In genomic region chr17:17125136-17126084, GRCh38 we compare ENCODE assay signal across 10 cellular contexts.
DNase-seq lines count a peak whose midpoint lies in the region; ATAC-seq and TF ChIP-seq lines count a peak whose summit lies in the region.
"Had no signal": no experiment of that assay in that cellular context is flagged by ENCODE, and none has a peak within 500 bp of the region (broad histone marks: within the 10 kb centered on the region; RNA-seq: fewer than 3 reads in every experiment).

No MANE protein-coding gene starts in this region.

- H3K9me3 Mint-ChIP-seq in activated CD8-positive, alpha-beta memory T cell treated with anti-CD3 and anti-CD28 coated beads, Interleukin-2, amount 10 ng/mL, durations not matched to agents 7 days and 5 days (ENCODE audit: low read depth) = no peaks in the 10 kb centered on the region
- H3K9me3 Mint-ChIP-seq in T-helper 1 cell treated with Interleukin-12 subunit alpha and Interleukin-12 subunit beta and Interleukin-4 antibody, amounts not matched to agents 30 μg/mL and 1 μg/mL, for 36 hours = no peaks in the 10 kb centered on the region
- H3K9me3 Mint-ChIP-seq in endothelial cell (ENCODE audit: unreplicated experiment) = no peaks in the 10 kb centered on the region
- no peaks in the 10 kb centered on the region for H3K9me3 Mint-ChIP-seq in stimulated activated naive B cell treated with anti-CD40 and anti-IgM and Interleukin-4, amounts not matched to agents 10 μg/mL and 1 μg/mL and 100 μg/mL, for 72 hours

- CTCF ChIA-PET in activated CD8-positive, alpha-beta memory T cell treated with anti-CD3 and anti-CD28 coated beads, Interleukin-2, amount 10 ng/mL, durations not matched to agents 7 days and 5 days (lab: Charles Lee) = interaction anchor here (0.8 to 1.5 kb wide), 7 partner anchors 15 to 153 kb away, joined by 3 to 6 read pairs (median 3); no protein-coding TSS in a partner anchor

- no peaks in the 10 kb centered on the region for H3K27me3 Mint-ChIP-seq in activated CD8-positive, alpha-beta memory T cell treated with anti-CD3 and anti-CD28 coated beads, Interleukin-2, amount 10 ng/mL, durations not matched to agents 7 days and 5 days
- H3K27me3 Mint-ChIP-seq in T-helper 1 cell treated with Interleukin-12 subunit alpha and Interleukin-12 subunit beta and Interleukin-4 antibody, amounts not matched to agents 30 μg/mL and 1 μg/mL, for 36 hours (ENCODE audit: low read depth) = no peaks in the 10 kb centered on the region
- H3K27me3 Mint-ChIP-seq in endothelial cell (ENCODE audit: unreplicated experiment) = peaks cover 18% of the 10 kb centered on the region
- H3K27me3 Mint-ChIP-seq in stimulated activated naive B cell treated with anti-CD40 and anti-IgM and Interleukin-4, amounts not matched to agents 10 μg/mL and 1 μg/mL and 100 μg/mL, for 72 hours = no peaks in the 10 kb centered on the region

- DNase-seq in activated CD8-positive, alpha-beta memory T cell treated with anti-CD3 and anti-CD28 coated beads, Interleukin-2, amount 10 ng/mL, durations not matched to agents 7 days and 5 days = peak; percentile 56
- DNase-seq in activated CD8-positive, alpha-beta memory T cell treated with anti-CD3 and anti-CD28 coated beads, Interleukin-2, amount 50 U/mL, for 48 hours = no peak
- DNase-seq in endothelial cell (ENCODE audit: low spot score) = no peak
- no peak for DNase-seq in stimulated activated naive B cell treated with anti-CD40 and anti-IgM and Interleukin-4, amounts not matched to agents 10 μg/mL and 1 μg/mL and 100 μg/mL, for 72 hours
- DNase-seq in NCI-H774 (lab: John Stamatoyannopoulos, UW) = no peak
- DNase-seq: KG1, occipital lobe had no signal

- peak overlapping the region; percentile 93 for H3K27ac Mint-ChIP-seq in activated CD8-positive, alpha-beta memory T cell treated with anti-CD3 and anti-CD28 coated beads, Interleukin-2, amount 10 ng/mL, durations not matched to agents 7 days and 5 days
- peak overlapping the region; percentile 80 for H3K27ac Mint-ChIP-seq in T-helper 1 cell treated with Interleukin-12 subunit alpha and Interleukin-12 subunit beta and Interleukin-4 antibody, amounts not matched to agents 30 μg/mL and 1 μg/mL, for 36 hours
- no peak overlapping the region for H3K27ac Mint-ChIP-seq in endothelial cell (ENCODE audit: unreplicated experiment)
- no peak overlapping the region for H3K27ac Mint-ChIP-seq in stimulated activated naive B cell treated with anti-CD40 and anti-IgM and Interleukin-4, amounts not matched to agents 10 μg/mL and 1 μg/mL and 100 μg/mL, for 72 hours

- no peak for TF ChIP-seq CTCF in endothelial cell (IDR thresholded peaks at IDR 0.05; ENCODE audit: unreplicated experiment)

- peaks cover 54% of the 10 kb centered on the region for H3K4me1 Mint-ChIP-seq in activated CD8-positive, alpha-beta memory T cell treated with anti-CD3 and anti-CD28 coated beads, Interleukin-2, amount 10 ng/mL, durations not matched to agents 7 days and 5 days
- H3K4me1 Mint-ChIP-seq in T-helper 1 cell treated with Interleukin-12 subunit alpha and Interleukin-12 subunit beta and Interleukin-4 antibody, amounts not matched to agents 30 μg/mL and 1 μg/mL, for 36 hours (ENCODE audit: low read depth) = peaks cover 46% of the 10 kb centered on the region
- H3K4me1 Mint-ChIP-seq in endothelial cell (ENCODE audit: unreplicated experiment) = peaks cover 22% of the 10 kb centered on the region
- peaks cover 29 to 66% of the 10 kb centered on the region in 2 donors for H3K4me1 Mint-ChIP-seq in stimulated activated naive B cell treated with anti-CD40 and anti-IgM and Interleukin-4, amounts not matched to agents 10 μg/mL and 1 μg/mL and 100 μg/mL, for 72 hours

- peaks cover 3% of the 10 kb centered on the region for H3K36me3 Mint-ChIP-seq in activated CD8-positive, alpha-beta memory T cell treated with anti-CD3 and anti-CD28 coated beads, Interleukin-2, amount 10 ng/mL, durations not matched to agents 7 days and 5 days
- peaks cover 2% of the 10 kb centered on the region for H3K36me3 Mint-ChIP-seq in T-helper 1 cell treated with Interleukin-12 subunit alpha and Interleukin-12 subunit beta and Interleukin-4 antibody, amounts not matched to agents 30 μg/mL and 1 μg/mL, for 36 hours (ENCODE audit: low read depth)
- peaks cover 13% of the 10 kb centered on the region for H3K36me3 Mint-ChIP-seq in endothelial cell (ENCODE audit: low read depth, unreplicated experiment)
- H3K36me3 Mint-ChIP-seq in stimulated activated naive B cell treated with anti-CD40 and anti-IgM and Interleukin-4, amounts not matched to agents 10 μg/mL and 1 μg/mL and 100 μg/mL, for 72 hours = peaks cover 13 to 20% of the 10 kb centered on the region in 2 donors

- peak overlapping the region; percentile 50 for H3K4me3 Mint-ChIP-seq in activated CD8-positive, alpha-beta memory T cell treated with anti-CD3 and anti-CD28 coated beads, Interleukin-2, amount 10 ng/mL, durations not matched to agents 7 days and 5 days
- peak overlapping the region; percentile 56 for H3K4me3 Mint-ChIP-seq in T-helper 1 cell treated with Interleukin-12 subunit alpha and Interleukin-12 subunit beta and Interleukin-4 antibody, amounts not matched to agents 30 μg/mL and 1 μg/mL, for 36 hours
- H3K4me3 Mint-ChIP-seq in endothelial cell (ENCODE audit: unreplicated experiment) = peak overlapping the region; percentile 21
- no peak overlapping the region for H3K4me3 Mint-ChIP-seq in stimulated activated naive B cell treated with anti-CD40 and anti-IgM and Interleukin-4, amounts not matched to agents 10 μg/mL and 1 μg/mL and 100 μg/mL, for 72 hours

- peak; percentile 55 for ATAC-seq in activated CD8-positive, alpha-beta memory T cell treated with anti-CD3 and anti-CD28 coated beads, Interleukin-2, amount 10 ng/mL, durations not matched to agents 7 days and 5 days
- peak; percentile 33 to 34 for ATAC-seq in stimulated activated naive B cell treated with anti-CD40 and anti-IgM and Interleukin-4, amounts not matched to agents 10 μg/mL and 1 μg/mL and 100 μg/mL, for 72 hours (replicated peaks)
- ATAC-seq in HG02642 (IDR thresholded peaks at IDR 0.05; ENCODE audit: poor library complexity, unreplicated experiment) = no peak
- no peak for ATAC-seq in HG03280 (IDR thresholded peaks at IDR 0.05; ENCODE audit: unreplicated experiment)

Comparison
In these comparisons a context has a peak if more than half of its experiments do, and no peak if none do; other contexts are left out.
1. ATAC-seq: peak in activated CD8-positive, alpha-beta memory T cell treated with anti-CD3 and anti-CD28 coated beads, Interleukin-2, amount 10 ng/mL, durations not matched to agents 7 days and 5 days (single experiment) and stimulated activated naive B cell treated with anti-CD40 and anti-IgM and Interleukin-4, amounts not matched to agents 10 μg/mL and 1 μg/mL and 100 μg/mL, for 72 hours (2 of 2); none in HG02642 (single experiment) and HG03280 (single experiment).
2. H3K27ac Mint-ChIP-seq: peak in activated CD8-positive, alpha-beta memory T cell treated with anti-CD3 and anti-CD28 coated beads, Interleukin-2, amount 10 ng/mL, durations not matched to agents 7 days and 5 days (single experiment) and T-helper 1 cell treated with Interleukin-12 subunit alpha and Interleukin-12 subunit beta and Interleukin-4 antibody, amounts not matched to agents 30 μg/mL and 1 μg/mL, for 36 hours (single experiment); none in endothelial cell (single experiment) and stimulated activated naive B cell treated with anti-CD40 and anti-IgM and Interleukin-4, amounts not matched to agents 10 μg/mL and 1 μg/mL and 100 μg/mL, for 72 hours (single experiment).
3. H3K4me3 Mint-ChIP-seq: peak in activated CD8-positive, alpha-beta memory T cell treated with anti-CD3 and anti-CD28 coated beads, Interleukin-2, amount 10 ng/mL, durations not matched to agents 7 days and 5 days (single experiment), T-helper 1 cell treated with Interleukin-12 subunit alpha and Interleukin-12 subunit beta and Interleukin-4 antibody, amounts not matched to agents 30 μg/mL and 1 μg/mL, for 36 hours (single experiment) and endothelial cell (single experiment); none in stimulated activated naive B cell treated with anti-CD40 and anti-IgM and Interleukin-4, amounts not matched to agents 10 μg/mL and 1 μg/mL and 100 μg/mL, for 72 hours (0 of 2).